ENCODE assay signal across 19 cellular contexts in the genomic region with DNA sequence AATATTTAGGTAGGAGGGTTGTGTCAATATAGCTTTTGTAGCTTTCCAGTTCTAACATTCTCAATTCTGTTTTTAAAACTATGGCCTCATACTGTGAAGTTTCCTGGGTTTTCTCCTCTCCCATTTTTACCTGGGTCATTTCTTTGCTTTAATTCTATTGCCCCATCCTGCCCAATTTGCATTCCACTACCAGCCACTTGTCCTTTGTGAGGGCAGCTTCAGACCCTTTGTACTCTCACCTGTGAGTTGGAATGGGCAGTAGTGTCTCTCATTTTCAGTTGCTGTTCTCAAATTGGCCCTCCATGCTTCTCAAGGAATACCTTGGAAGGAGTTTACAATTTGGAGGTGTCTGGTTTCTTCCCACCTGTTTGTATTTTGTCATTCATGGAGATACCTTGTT.
A peak's percentile ranks its signal among the peaks of the same experiment; 100 is the strongest.
DNase-seq lines count a peak whose midpoint lies in the region; ATAC-seq and TF ChIP-seq lines count a peak whose summit lies in the region.
"Had no signal": no experiment of that assay in that cellular context is flagged by ENCODE, and none has a peak within 500 bp of the region (broad histone marks: within the 10 kb centered on the region; RNA-seq: fewer than 3 reads in every experiment).

No MANE protein-coding gene starts in this region.

- H3K27me3 ChIP-seq in GM23338 (ENCODE audit: insufficient read depth) (no peaks in the 10 kb centered on the region), HUES6 (ENCODE audit: control insufficient read depth, insufficient read depth, low read length) (no peaks in the 10 kb centered on the region), endodermal cell (ENCODE audit: control insufficient read depth, insufficient read depth, low read length, poor library complexity, severe bottlenecking) (no peaks in the 10 kb centered on the region), iPS-20b (ENCODE audit: insufficient read depth, low read length) (no peaks in the 10 kb centered on the region)
- no peaks in the 10 kb centered on the region for H3K27me3 ChIP-seq in CD8-positive, alpha-beta memory T cell (ENCODE audit: insufficient read depth, low read length, poor library complexity, severe bottlenecking)

- peak; percentile 97 for ATAC-seq in GM23338
- ATAC-seq in natural killer cell: no peak
- ATAC-seq: Panc1 had no signal

- POLR2A ChIA-PET in CD8-positive, alpha-beta memory T cell (lab: Charles Lee): no interaction called here

- no peaks in the 10 kb centered on the region for H4K20me1 ChIP-seq in GM23338 (replicated peaks; ENCODE audit: insufficient read depth)

- peaks cover 3% of the 10 kb centered on the region; the same call in 1 of the 2 replicates for H3K9me2 ChIP-seq in GM23338 (ENCODE audit: insufficient read depth)

- H3F3A ChIP-seq in GM23338 (replicated peaks; ENCODE audit: low read depth): peaks cover 12% of the 10 kb centered on the region; the same call in 1 of the 2 replicates

- H3K27ac ChIP-seq in GM23338 (ENCODE audit: low read depth) (peak overlapping the region; percentile 86), HUES6 (ENCODE audit: low read depth, low read length) (peak overlapping the region; percentile 68; the same call in 1 of the 2 replicates), endodermal cell (ENCODE audit: low read depth, low read length) (no peak overlapping the region), iPS-20b (ENCODE audit: low read length) (peak overlapping the region; percentile 31)
- H3K27ac ChIP-seq in CD8-positive, alpha-beta memory T cell (ENCODE audit: low read depth, low read length): no peak overlapping the region
- H3K27ac ChIP-seq: HL-60, RWPE1 had no signal

- H3K4me3 ChIP-seq in GM23338: no peak overlapping the region
- no peak overlapping the region for H3K4me3 ChIP-seq in HUES6 (ENCODE audit: low read depth, low read length)
- H3K4me3 ChIP-seq in endodermal cell (ENCODE audit: low read length): no peak overlapping the region
- H3K4me3 ChIP-seq in iPS-20b (ENCODE audit: low read length): 0 out of 2 replicates have a peak overlapping the region, but pooled peaks have one; percentile 6
- no peak overlapping the region for H3K4me3 ChIP-seq in CD8-positive, alpha-beta memory T cell (ENCODE audit: low read length)

- H3K9me3 ChIP-seq in HUES6 (ENCODE audit: control insufficient read depth, insufficient read depth, low read depth, low read length) (peaks cover 23% of the 10 kb centered on the region), endodermal cell (ENCODE audit: control insufficient read depth, low read length) (peaks cover 26% of the 10 kb centered on the region), iPS-20b (ENCODE audit: insufficient read depth, low read depth, low read length) (peaks cover 22% of the 10 kb centered on the region; the same call in 1 of the 2 replicates)
- no peaks in the 10 kb centered on the region for H3K9me3 ChIP-seq in CD8-positive, alpha-beta memory T cell (ENCODE audit: low read length)

- peak overlapping the region; percentile 40 for H3K4me2 ChIP-seq in GM23338

- H3K36me3 ChIP-seq in GM23338 (ENCODE audit: insufficient read depth): no peaks in the 10 kb centered on the region; the same call in 1 of the 2 replicates
- no peaks in the 10 kb centered on the region for H3K36me3 ChIP-seq in HUES6 (ENCODE audit: control insufficient read depth, insufficient read depth, low read length)
- no peaks in the 10 kb centered on the region for H3K36me3 ChIP-seq in endodermal cell (ENCODE audit: control insufficient read depth, insufficient read depth, low read length)
- no peaks in the 10 kb centered on the region; the same call in 1 of the 2 replicates for H3K36me3 ChIP-seq in iPS-20b (ENCODE audit: insufficient read depth, low read depth, low read length)
- H3K36me3 ChIP-seq in CD8-positive, alpha-beta memory T cell (ENCODE audit: insufficient read depth, low read length): no peaks in the 10 kb centered on the region

- peaks cover 37% of the 10 kb centered on the region for H3K9me3 Mint-ChIP-seq in GM23338
- H3K9me3 Mint-ChIP-seq in endodermal cell: peaks cover 28% of the 10 kb centered on the region
- H3K9me3 Mint-ChIP-seq in CD8-positive, alpha-beta memory T cell: peaks cover 0 to 8% (median 2%) of the 10 kb centered on the region in 5 donors
- H3K9me3 Mint-ChIP-seq in natural killer cell: peaks cover 3 to 7% of the 10 kb centered on the region in 2 donors

- no peak overlapping the region for H2AFZ ChIP-seq in GM23338

- TF ChIP-seq CTCF in GM23338 (conservative IDR thresholded peaks at IDR 0.05; ENCODE audit: low read depth in 2 of 2): no peak
- TF ChIP-seq CTCF in endodermal cell (conservative IDR thresholded peaks at IDR 0.05): no peak
- no peak for TF ChIP-seq CTCF in natural killer cell (IDR thresholded peaks at IDR 0.05)

- intact Hi-C loops in natural killer cell (cut with micrococcal nuclease): no loop called here

- peaks cover 34% of the 10 kb centered on the region for H3K36me3 Mint-ChIP-seq in GM23338 (ENCODE audit: low read depth)
- H3K36me3 Mint-ChIP-seq in endodermal cell (ENCODE audit: low read depth): peaks cover 9% of the 10 kb centered on the region
- H3K36me3 Mint-ChIP-seq in CD8-positive, alpha-beta memory T cell: peaks cover 0 to 5% (median 3%) of the 10 kb centered on the region in 3 donors
- H3K36me3 Mint-ChIP-seq in natural killer cell: no peaks in the 10 kb centered on the region
- H3K36me3 Mint-ChIP-seq: CD4-positive, CD25-positive, alpha-beta regulatory T cell had no signal

- DNase-seq in GM23338 (ENCODE audit: low spot score) (peak; percentile 69), endodermal cell (peak; percentile 45), NCI-H1694 treated with DMSO at 0.1 percent for 48 hours (lab: John Stamatoyannopoulos, UW) (no peak), natural killer cell (no peak)
- DNase-seq in CD8-positive, alpha-beta memory T cell: no peak
- DNase-seq: CD4-positive, CD25-positive, alpha-beta regulatory T cell; GOT3; KBM-7; MV-4-11; NCI-H1105; NCI-H1436 treated with DMSO at 0.1 percent for 48 hours; NCI-H2029 treated with DMSO at 0.1 percent for 48 hours; NCI-H526 treated with DMSO at 0.1 percent for 48 hours; SHP77 treated with DMSO at 0.1 percent for 48 hours had no signal

- peak overlapping the region; percentile 42 for H3K4me3 Mint-ChIP-seq in GM23338
- H3K4me3 Mint-ChIP-seq in endodermal cell: no peak overlapping the region
- no peak overlapping the region for H3K4me3 Mint-ChIP-seq in CD8-positive, alpha-beta memory T cell
- H3K4me3 Mint-ChIP-seq in natural killer cell: no peak overlapping the region
- H3K4me3 Mint-ChIP-seq: CD4-positive, CD25-positive, alpha-beta regulatory T cell had no signal

- H3K27me3 Mint-ChIP-seq in GM23338 (ENCODE audit: insufficient read depth, low read depth, poor library complexity) (peaks cover 4% of the 10 kb centered on the region), endodermal cell (ENCODE audit: insufficient read depth) (no peaks in the 10 kb centered on the region), natural killer cell (ENCODE audit: low read depth in 2 of 2) (peaks cover 0 to 7% of the 10 kb centered on the region in 2 donors)
- no peaks in the 10 kb centered on the region for H3K27me3 Mint-ChIP-seq in CD8-positive, alpha-beta memory T cell
- H3K27me3 Mint-ChIP-seq: CD4-positive, CD25-positive, alpha-beta regulatory T cell had no signal

- peaks cover 7% of the 10 kb centered on the region; the same call in 1 of the 2 replicates for H3K79me2 ChIP-seq in GM23338 (replicated peaks; ENCODE audit: insufficient read depth)

- H3K4me1 ChIP-seq in GM23338 (ENCODE audit: insufficient read depth) (peaks cover 33% of the 10 kb centered on the region), HUES6 (ENCODE audit: control insufficient read depth, insufficient read depth, low read length) (peaks cover 10% of the 10 kb centered on the region), endodermal cell (ENCODE audit: control insufficient read depth, insufficient read depth, low read length) (no peaks in the 10 kb centered on the region), iPS-20b (ENCODE audit: insufficient read depth, low read length) (peaks cover 16% of the 10 kb centered on the region; the same call in 1 of the 2 replicates)
- H3K4me1 ChIP-seq in CD8-positive, alpha-beta memory T cell (ENCODE audit: insufficient read depth, low read length): no peaks in the 10 kb centered on the region

- H3K27ac Mint-ChIP-seq in GM23338 (peak overlapping the region; percentile 96), endodermal cell (peak overlapping the region; percentile 3), natural killer cell (no peak overlapping the region)
- H3K27ac Mint-ChIP-seq in CD8-positive, alpha-beta memory T cell: no peak overlapping the region
- H3K27ac Mint-ChIP-seq: CD4-positive, CD25-positive, alpha-beta regulatory T cell had no signal

- H3K4me1 Mint-ChIP-seq in GM23338 (peaks cover 30% of the 10 kb centered on the region), endodermal cell (peaks cover 4% of the 10 kb centered on the region), natural killer cell (no peaks in the 10 kb centered on the region)
- no peaks in the 10 kb centered on the region for H3K4me1 Mint-ChIP-seq in CD8-positive, alpha-beta memory T cell

- H3K9ac ChIP-seq in HUES6 (ENCODE audit: low read length) (no peak overlapping the region), endodermal cell (ENCODE audit: extremely low read depth, low read length, poor library complexity, severe bottlenecking) (no peak overlapping the region), iPS-20b (ENCODE audit: low read depth, low read length) (no peak overlapping the region)

- CTCF ChIA-PET in CD8-positive, alpha-beta memory T cell (lab: Charles Lee): interaction anchor here (1.8 kb wide), 1 partner anchor 9 kb away, joined by 7 read pairs; no protein-coding TSS in a partner anchor

TF ChIP-seq in GM23338, 12 proteins besides CTCF, POLR2A, EP300 and RAD21 (continues in another document):
- TF ChIP-seq STAT1 (IDR thresholded peaks at IDR 0.05; ENCODE audit: unreplicated experiment) (no peak), ZNF331 (CRISPR knock-in tag; IDR thresholded peaks at IDR 0.05; ENCODE audit: low read depth) (no peak), ETS1 (IDR thresholded peaks at IDR 0.05) (peak; percentile 59; the same call in 1 of the 2 replicates)

Comparison
In these comparisons a context has a peak if more than half of its experiments do, and no peak if none do; other contexts are left out.
1. DNase-seq: peak in GM23338 (single experiment) and endodermal cell (single experiment); none in CD8-positive, alpha-beta memory T cell (0 of 5), NCI-H1694 treated with DMSO at 0.1 percent for 48 hours (single experiment) and natural killer cell (single experiment).
2. H3K27ac ChIP-seq: peak in GM23338 (single experiment), HUES6 (single experiment) and iPS-20b (single experiment); none in endodermal cell (single experiment) and CD8-positive, alpha-beta memory T cell (single experiment).
3. H3K27ac Mint-ChIP-seq: peak in GM23338 (single experiment) and endodermal cell (single experiment); none in CD8-positive, alpha-beta memory T cell (0 of 8) and natural killer cell (0 of 2).